ENCODE assay signal across 8 cellular contexts in the genomic region with DNA sequence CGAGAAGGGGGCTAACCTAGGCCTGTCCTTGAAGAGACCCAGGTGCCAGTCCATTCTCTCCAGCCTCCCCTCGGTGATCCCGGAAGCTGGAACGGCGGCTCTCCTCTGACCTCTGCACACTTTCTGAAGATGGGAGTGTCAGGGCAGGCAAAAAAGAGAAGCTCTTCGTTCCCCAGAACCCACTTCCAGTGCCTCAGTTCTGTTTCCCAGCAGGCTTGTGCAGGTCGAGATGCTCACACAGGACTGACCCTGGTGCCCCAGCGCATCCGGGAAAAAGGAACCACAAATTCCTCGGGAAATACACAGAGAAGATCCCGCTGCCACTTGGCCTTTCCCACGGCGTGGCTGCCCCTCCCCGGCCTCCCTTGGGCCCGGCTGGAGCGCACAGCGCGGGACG. TPM values are rescaled to one million over a fixed set of nuclear protein-coding genes. Genes with fewer than 3 reads are reported as not detected.
DNase-seq lines count a peak whose midpoint lies in the region; ATAC-seq, FAIRE-seq and TF ChIP-seq lines count a peak whose summit lies in the region.

No MANE protein-coding gene starts in this region.

- intact Hi-C loops in pancreas (cut with DNase I), result no loop called here

- 0 out of 2 replicates have a peak overlapping the region, but pooled peaks have one; percentile 19 for H3K27ac ChIP-seq in SJSA1
- peak overlapping the region; percentile 77 to 88 (median 84) for H3K27ac ChIP-seq in pancreas

- H3K36me3 ChIP-seq in H7 (replicated peaks; ENCODE audit: control insufficient read depth, insufficient read depth, low read length) (no peaks in the 10 kb centered on the region), SJSA1 (peaks cover 4% of the 10 kb centered on the region; the same call in 1 of the 2 replicates), pancreas (no peaks in the 10 kb centered on the region)

- ATAC-seq in pancreas (peak; percentile 3 to 17 (median 6)), GM21576 (IDR thresholded peaks at IDR 0.05; ENCODE audit: unreplicated experiment) (no peak), HG02623 (IDR thresholded peaks at IDR 0.05; ENCODE audit: unreplicated experiment) (no peak), GM18873 (IDR thresholded peaks at IDR 0.05; ENCODE audit: low FRiP score, unreplicated experiment) (no peak)

- DNase-seq in H7 (no peak), SJSA1 (ENCODE audit: low read depth in 1 of 2, low spot score in 2 of 2) (no peak), fibroblast of pulmonary artery (ENCODE audit: low read depth) (no peak), pancreas (no peak), NCI-H345 (lab: John Stamatoyannopoulos, UW) (no peak)

- H3K4me1 ChIP-seq in SJSA1 (replicated peaks), result peaks cover 23% of the 10 kb centered on the region
- peaks cover 0 to 24% (median 3%) of the 10 kb centered on the region in 3 donors for H3K4me1 ChIP-seq in pancreas

- WGBS in pancreas, 2 donors, result 2 to 4% methylated on average over 16 to 19 of the region's 19 CpGs

- TF ChIP-seq CTCF in fibroblast of pulmonary artery (IDR thresholded peaks at IDR 0.05; ENCODE audit: low read length, missing control alignments) (no peak), pancreas (IDR thresholded peaks at IDR 0.05) (no peak)

- no peak for FAIRE-seq in pancreas (lab: Jason Lieb, UNC)

- peak overlapping the region; percentile 74 for H3K4me3 ChIP-seq in H7 (ENCODE audit: insufficient read depth, low read depth, low read length)
- peak overlapping the region; percentile 83 for H3K4me3 ChIP-seq in SJSA1
- peak overlapping the region; percentile 62 for H3K4me3 ChIP-seq in fibroblast of pulmonary artery (replicated peaks; ENCODE audit: low read depth, low read length)
- peak overlapping the region; percentile 67 to 95 (median 78) for H3K4me3 ChIP-seq in pancreas

- H3K9me3 ChIP-seq in SJSA1 (replicated peaks), result 0 out of 2 replicates have a peak, but pooled peaks cover 3% of the 10 kb centered on the region
- H3K9me3 ChIP-seq in pancreas, result no peaks in the 10 kb centered on the region

- H3K27me3 ChIP-seq in H7 (ENCODE audit: control insufficient read depth, insufficient read depth, low read length) (peaks cover 26% of the 10 kb centered on the region), SJSA1 (replicated peaks) (no peaks in the 10 kb centered on the region), pancreas (no peaks in the 10 kb centered on the region)

RNA-seq across cellular contexts. Expression of a gene that starts 0.7 kb away (rescaled TPM):
- 9.6 and 11.9 TPM in 2 replicates for total RNA-seq in H7 (2014; rRNA removed; shearing (Covaris generic))
- total RNA-seq in SJSA1 (2014; rRNA removed; shearing (Covaris generic)), result 34.7 and 44.8 TPM in 2 replicates
- 10 to 100 TPM; 37.0 to 60.8 (median 40.9) TPM for total RNA-seq in pancreas
- 10 to 100 TPM; 65.7 to 87.0 TPM for polyA plus RNA-seq in pancreas

RNA-seq across cellular contexts. Expression of a gene that starts 12.5 kb away (rescaled TPM):
- 84.8 and 91.6 TPM in 2 replicates for total RNA-seq in H7 (2014; rRNA removed; shearing (Covaris generic))
- 95.7 and 112 TPM in 2 replicates for total RNA-seq in SJSA1 (2014; rRNA removed; shearing (Covaris generic))
- 10 to 100 TPM; 46.8 to 75.7 (median 54.7) TPM for total RNA-seq in pancreas
- polyA plus RNA-seq in pancreas, result 10 to 100 TPM; 83.6 to 84.7 TPM

Comparison
In these comparisons a context has a peak if more than half of its experiments do, and no peak if none do; other contexts are left out.
1. ATAC-seq: peak in pancreas (4 of 4); none in GM21576 (single experiment), HG02623 (single experiment) and GM18873 (single experiment).
2. Peak in every context shown above with its lines, with median percentiles within 50 percentile points of each other: H3K4me3 ChIP-seq.